1 cellular context compared by ENCODE assay signal in the genomic region with DNA sequence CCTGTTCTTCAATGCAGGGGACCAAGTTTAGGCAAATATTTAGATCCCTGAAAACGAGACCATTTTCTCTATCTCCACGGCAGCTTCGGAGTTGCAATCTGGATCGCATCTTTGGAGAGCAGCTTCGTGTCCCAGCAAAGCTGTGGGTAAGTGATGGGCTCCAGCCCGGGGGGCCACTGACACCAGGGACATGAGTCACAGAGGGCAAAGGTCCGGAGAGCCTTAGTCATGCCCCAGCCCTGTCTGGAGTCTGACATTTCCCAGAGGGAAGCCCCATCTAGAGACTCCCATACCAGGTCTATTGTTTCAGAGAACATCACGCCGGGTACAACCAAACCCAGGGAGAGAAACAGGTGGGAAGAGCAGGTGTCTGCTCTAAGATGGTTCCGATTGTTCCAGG.
TF ChIP-seq lines count a peak whose summit lies in the region.

No MANE protein-coding gene starts in this region.

TF ChIP-seq in IMR-90, 13 proteins besides CTCF, POLR2A, EP300 and RAD21 (continued from another document):
- TF ChIP-seq, protein P1, sequence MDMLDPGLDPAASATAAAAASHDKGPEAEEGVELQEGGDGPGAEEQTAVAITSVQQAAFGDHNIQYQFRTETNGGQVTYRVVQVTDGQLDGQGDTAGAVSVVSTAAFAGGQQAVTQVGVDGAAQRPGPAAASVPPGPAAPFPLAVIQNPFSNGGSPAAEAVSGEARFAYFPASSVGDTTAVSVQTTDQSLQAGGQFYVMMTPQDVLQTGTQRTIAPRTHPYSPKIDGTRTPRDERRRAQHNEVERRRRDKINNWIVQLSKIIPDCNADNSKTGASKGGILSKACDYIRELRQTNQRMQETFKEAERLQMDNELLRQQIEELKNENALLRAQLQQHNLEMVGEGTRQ (IDR thresholded peaks at IDR 0.05; ENCODE audit: low read depth, low read length): no peak
- TF ChIP-seq NFE2L2 (IDR thresholded peaks at IDR 0.05; ENCODE audit: low read depth, low read length): no peak
- TF ChIP-seq FOS (IDR thresholded peaks at IDR 0.05; ENCODE audit: low read depth, low read length): peak; percentile 98
- peak; percentile 8; the same call in 1 of the 2 replicates for TF ChIP-seq BHLHE40 (IDR thresholded peaks at IDR 0.05; ENCODE audit: low read depth, low read length)
